12 cellular contexts compared by ENCODE assay signal in the genomic region with DNA sequence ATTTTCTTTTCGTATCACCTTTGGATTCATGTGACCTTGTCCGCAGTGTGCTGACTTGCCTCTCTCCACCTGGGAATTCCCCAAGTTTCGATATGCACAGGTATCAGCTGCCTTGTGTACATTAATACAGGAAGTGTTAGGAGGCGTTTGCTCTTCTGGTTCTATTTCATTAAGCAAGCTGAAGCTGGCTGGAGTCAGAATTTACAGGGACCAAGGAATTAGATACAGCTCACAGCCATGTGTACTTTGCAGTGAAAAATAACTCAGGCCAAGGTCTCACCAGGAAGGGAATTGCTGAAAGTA. TPM values are rescaled to one million over a fixed set of nuclear protein-coding genes. Genes with fewer than 3 reads are reported as not detected.
A peak's percentile ranks its signal among the peaks of the same experiment; 100 is the strongest.
DNase-seq lines count a peak whose midpoint lies in the region; ATAC-seq and TF ChIP-seq lines count a peak whose summit lies in the region.
"Had no signal": no experiment of that assay in that cellular context is flagged by ENCODE, and none has a peak within 500 bp of the region (broad histone marks: within the 10 kb centered on the region; RNA-seq: fewer than 3 reads in every experiment).

No MANE protein-coding gene starts in this region.

- ATAC-seq in activated CD8-positive, alpha-beta T cell treated with anti-CD3 and anti-CD28 coated beads for 36 hours = peak; percentile 47
- no peak for ATAC-seq in activated CD8-positive, alpha-beta T cell treated with anti-CD3 and anti-CD28 coated beads, Interleukin-2, amount 10 ng/mL, durations not matched to agents 7 days and 5 days
- ATAC-seq in HG02852 (IDR thresholded peaks at IDR 0.05; ENCODE audit: unreplicated experiment) (peak; percentile 95), HG03135 (IDR thresholded peaks at IDR 0.05; ENCODE audit: unreplicated experiment) (no peak)
- ATAC-seq in activated T-helper 17 cell treated with anti-CD3 and anti-CD28 coated beads, Interleukin-2, amount 50 U/mL, for 72 hours (replicated peaks) = peak; percentile 81
- ATAC-seq: SK-N-SH treated with all-trans-retinoic acid at 6 μM for 48 hours had no signal

- H3K36me3 Mint-ChIP-seq in activated CD8-positive, alpha-beta T cell treated with anti-CD3 and anti-CD28 coated beads for 36 hours (ENCODE audit: low read depth) = no peaks in the 10 kb centered on the region
- H3K36me3 Mint-ChIP-seq in activated CD8-positive, alpha-beta T cell treated with anti-CD3 and anti-CD28 coated beads, Interleukin-2, amount 10 ng/mL, durations not matched to agents 7 days and 5 days (ENCODE audit: low read depth) = no peaks in the 10 kb centered on the region
- no peaks in the 10 kb centered on the region for H3K36me3 Mint-ChIP-seq in activated T-helper 17 cell treated with anti-CD3 and anti-CD28 coated beads, Interleukin-2, amount 50 U/mL, for 72 hours (ENCODE audit: low read depth)

- TF ChIP-seq CTCF in activated CD8-positive, alpha-beta T cell treated with anti-CD3 and anti-CD28 coated beads for 36 hours (IDR thresholded peaks at IDR 0.05) = no peak
- TF ChIP-seq CTCF in stomach (IDR thresholded peaks at IDR 0.05) (no peak), esophagus muscularis mucosa (IDR thresholded peaks at IDR 0.05) (no peak)

- no peaks in the 10 kb centered on the region for H3K9me3 Mint-ChIP-seq in activated CD8-positive, alpha-beta T cell treated with anti-CD3 and anti-CD28 coated beads for 36 hours
- H3K9me3 Mint-ChIP-seq in activated CD8-positive, alpha-beta T cell treated with anti-CD3 and anti-CD28 coated beads, Interleukin-2, amount 10 ng/mL, durations not matched to agents 7 days and 5 days (ENCODE audit: insufficient read depth) = no peaks in the 10 kb centered on the region
- H3K9me3 Mint-ChIP-seq in activated T-helper 17 cell treated with anti-CD3 and anti-CD28 coated beads, Interleukin-2, amount 50 U/mL, for 72 hours = no peaks in the 10 kb centered on the region

- H3K9me3 ChIP-seq in stomach = no peaks in the 10 kb centered on the region
- no peaks in the 10 kb centered on the region for H3K9me3 ChIP-seq in esophagus muscularis mucosa
- H3K9me3 ChIP-seq: ascending aorta had no signal

- H3K36me3 ChIP-seq in stomach = no peaks in the 10 kb centered on the region
- no peaks in the 10 kb centered on the region for H3K36me3 ChIP-seq in esophagus muscularis mucosa
- H3K36me3 ChIP-seq: ascending aorta had no signal

- intact Hi-C loops in activated CD8-positive, alpha-beta T cell treated with anti-CD3 and anti-CD28 coated beads for 36 hours (cut with micrococcal nuclease) = no loop called here
- intact Hi-C loops in stomach (cut with DNase I; ENCODE audit: low total_unique reads) = no loop called here
- intact Hi-C loops in esophagus muscularis mucosa (cut with DNase I) = no loop called here

- CTCF ChIA-PET in activated CD8-positive, alpha-beta T cell treated with anti-CD3 and anti-CD28 coated beads for 36 hours (lab: Charles Lee) = interaction anchor here (1.0 kb wide), 1 partner anchor 334 kb away, joined by 3 read pairs; no protein-coding TSS in a partner anchor
- CTCF ChIA-PET in activated CD8-positive, alpha-beta T cell treated with anti-CD3 and anti-CD28 coated beads, Interleukin-2, amount 10 ng/mL, durations not matched to agents 7 days and 5 days (lab: Charles Lee) = no interaction called here

- 20 to 55% (median 28%) methylated on average over 4 of the region's 4 CpGs for WGBS in stomach, 5 donors
- 81% methylated on average over 4 of the region's 4 CpGs for WGBS in esophagus muscularis mucosa

- H3K4me3 Mint-ChIP-seq in activated CD8-positive, alpha-beta T cell treated with anti-CD3 and anti-CD28 coated beads for 36 hours = no peak overlapping the region
- no peak overlapping the region for H3K4me3 Mint-ChIP-seq in activated CD8-positive, alpha-beta T cell treated with anti-CD3 and anti-CD28 coated beads, Interleukin-2, amount 10 ng/mL, durations not matched to agents 7 days and 5 days
- no peak overlapping the region for H3K4me3 Mint-ChIP-seq in activated T-helper 17 cell treated with anti-CD3 and anti-CD28 coated beads, Interleukin-2, amount 50 U/mL, for 72 hours

- H3K27me3 Mint-ChIP-seq in activated CD8-positive, alpha-beta T cell treated with anti-CD3 and anti-CD28 coated beads for 36 hours = no peaks in the 10 kb centered on the region
- H3K27me3 Mint-ChIP-seq in activated CD8-positive, alpha-beta T cell treated with anti-CD3 and anti-CD28 coated beads, Interleukin-2, amount 10 ng/mL, durations not matched to agents 7 days and 5 days (ENCODE audit: low read depth) = no peaks in the 10 kb centered on the region
- no peaks in the 10 kb centered on the region for H3K27me3 Mint-ChIP-seq in activated T-helper 17 cell treated with anti-CD3 and anti-CD28 coated beads, Interleukin-2, amount 50 U/mL, for 72 hours

- DNase-seq in activated CD8-positive, alpha-beta T cell treated with anti-CD3 and anti-CD28 coated beads for 36 hours = no peak
- no peak for DNase-seq in activated CD8-positive, alpha-beta T cell treated with anti-CD3 and anti-CD28 coated beads, Interleukin-2, amount 10 ng/mL, durations not matched to agents 7 days and 5 days
- DNase-seq in stomach (peak; percentile 53), NCI-H1417 treated with DMSO at 0.1 percent for 48 hours (lab: John Stamatoyannopoulos, UW) (no peak), esophagus muscularis mucosa (ENCODE audit: extremely low spot score) (no peak)
- DNase-seq: NCI-H1105; stimulated activated naive CD4-positive, alpha-beta T cell had no signal

- H3K27ac ChIP-seq in stomach (peak overlapping the region; percentile 45 to 85 (median 69)), esophagus muscularis mucosa (replicated peaks in 1 of 4) (no peak overlapping the region)
- H3K27ac ChIP-seq: ascending aorta had no signal

- POLR2A ChIA-PET in activated CD8-positive, alpha-beta T cell treated with anti-CD3 and anti-CD28 coated beads for 36 hours (lab: Charles Lee) = no interaction called here
- POLR2A ChIA-PET in activated CD8-positive, alpha-beta T cell treated with anti-CD3 and anti-CD28 coated beads, Interleukin-2, amount 10 ng/mL, durations not matched to agents 7 days and 5 days (lab: Charles Lee) = no interaction called here

- H3K27me3 ChIP-seq in stomach (no peaks in the 10 kb centered on the region), esophagus muscularis mucosa (no peaks in the 10 kb centered on the region)
- H3K27me3 ChIP-seq: ascending aorta had no signal

- H3K4me1 Mint-ChIP-seq in activated CD8-positive, alpha-beta T cell treated with anti-CD3 and anti-CD28 coated beads for 36 hours (ENCODE audit: low read depth) = peaks cover 7% of the 10 kb centered on the region
- no peaks in the 10 kb centered on the region for H3K4me1 Mint-ChIP-seq in activated CD8-positive, alpha-beta T cell treated with anti-CD3 and anti-CD28 coated beads, Interleukin-2, amount 10 ng/mL, durations not matched to agents 7 days and 5 days (ENCODE audit: low read depth)
- peaks cover 9% of the 10 kb centered on the region for H3K4me1 Mint-ChIP-seq in activated T-helper 17 cell treated with anti-CD3 and anti-CD28 coated beads, Interleukin-2, amount 50 U/mL, for 72 hours

- TF ChIP-seq EP300 in stomach (IDR thresholded peaks at IDR 0.05) = no peak
- TF ChIP-seq EP300 in esophagus muscularis mucosa (IDR thresholded peaks at IDR 0.05) = no peak

- TF ChIP-seq POLR2A in stomach (IDR thresholded peaks at IDR 0.05) (no peak), esophagus muscularis mucosa (IDR thresholded peaks at IDR 0.05; ENCODE audit: low read depth) (no peak)

- H3K4me3 ChIP-seq in stomach = no peak overlapping the region
- no peak overlapping the region for H3K4me3 ChIP-seq in esophagus muscularis mucosa
- H3K4me3 ChIP-seq: ascending aorta had no signal

- no peak overlapping the region for H3K27ac Mint-ChIP-seq in activated CD8-positive, alpha-beta T cell treated with anti-CD3 and anti-CD28 coated beads for 36 hours
- no peak overlapping the region for H3K27ac Mint-ChIP-seq in activated CD8-positive, alpha-beta T cell treated with anti-CD3 and anti-CD28 coated beads, Interleukin-2, amount 10 ng/mL, durations not matched to agents 7 days and 5 days
- H3K27ac Mint-ChIP-seq in activated T-helper 17 cell treated with anti-CD3 and anti-CD28 coated beads, Interleukin-2, amount 50 U/mL, for 72 hours = peak overlapping the region; percentile 53

- H3K4me1 ChIP-seq in stomach (peaks cover 0 to 8% (median 7%) of the 10 kb centered on the region in 4 donors), esophagus muscularis mucosa (no peaks in the 10 kb centered on the region)
- H3K4me1 ChIP-seq: ascending aorta had no signal

RNA-seq across cellular contexts. Expression of a gene that starts 14.1 kb away (rescaled TPM):
- 1 to 10 TPM; 5.6 to 7.1 TPM for total RNA-seq in activated CD8-positive, alpha-beta T cell treated with anti-CD3 and anti-CD28 coated beads for 36 hours
- total RNA-seq in activated CD8-positive, alpha-beta T cell treated with anti-CD3 and anti-CD28 coated beads, Interleukin-2, amount 10 ng/mL, durations not matched to agents 7 days and 5 days = 1 to 10 TPM; 2.9 to 4.5 TPM
- total RNA-seq in activated T-helper 17 cell treated with anti-CD3 and anti-CD28 coated beads, Interleukin-2, amount 50 U/mL, for 72 hours = 1 to 10 TPM; 4.7 to 5.0 TPM
- total RNA-seq in stomach (10 to 100 TPM in 3 of 5 donors, 1 to 10 TPM in 2; 5.3 to 44.2 (median 13.6) TPM), esophagus muscularis mucosa (10 to 100 TPM in 3 of 4 donors, 1 to 10 TPM in 1; 8.6 to 17.0 (median 14.8) TPM)
- 1 to 10 TPM; 1.1 to 4.1 (median 2.2) TPM for polyA plus RNA-seq in stomach

Comparison
In these comparisons a context has a peak if more than half of its experiments do, and no peak if none do; other contexts are left out.
1. ATAC-seq: peak in activated CD8-positive, alpha-beta T cell treated with anti-CD3 and anti-CD28 coated beads for 36 hours (single experiment), HG02852 (single experiment) and activated T-helper 17 cell treated with anti-CD3 and anti-CD28 coated beads, Interleukin-2, amount 50 U/mL, for 72 hours (single experiment); none in activated CD8-positive, alpha-beta T cell treated with anti-CD3 and anti-CD28 coated beads, Interleukin-2, amount 10 ng/mL, durations not matched to agents 7 days and 5 days (single experiment) and HG03135 (single experiment).
2. H3K27ac ChIP-seq: peak in stomach (5 of 5); none in esophagus muscularis mucosa (0 of 4).